ENCODE assay signal across 20 cellular contexts in the genomic region with DNA sequence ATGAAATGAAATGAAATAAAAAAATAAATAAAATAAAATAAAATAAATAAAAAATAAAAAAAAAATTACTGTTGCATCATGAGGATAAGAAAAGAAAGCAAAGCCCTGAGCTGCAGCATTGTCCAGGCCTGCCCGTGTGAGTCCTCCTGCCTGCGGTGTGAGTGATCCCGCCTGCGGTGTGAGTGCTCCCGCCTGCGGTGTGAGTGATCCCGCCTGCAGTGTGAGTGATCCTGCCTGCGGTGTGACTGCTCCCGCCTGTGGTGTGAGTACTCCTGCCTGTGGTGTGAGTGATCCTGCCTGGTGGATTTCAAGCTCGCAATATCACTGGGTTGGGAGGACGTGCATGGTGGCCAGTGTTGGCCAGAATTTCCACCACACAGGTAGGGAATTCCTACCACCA. TPM values are rescaled to one million over a fixed set of nuclear protein-coding genes. Genes with fewer than 3 reads are reported as not detected.
DNase-seq lines count a peak whose midpoint lies in the region; ATAC-seq, FAIRE-seq and TF ChIP-seq lines count a peak whose summit lies in the region.
"Had no signal": no experiment of that assay in that cellular context is flagged by ENCODE, and none has a peak within 500 bp of the region (broad histone marks: within the 10 kb centered on the region; RNA-seq: fewer than 3 reads in every experiment).

No MANE protein-coding gene starts in this region.

- H3K9ac ChIP-seq in kidney (ENCODE audit: low read length in 2 of 2) = no peak overlapping the region
- no peak overlapping the region for H3K9ac ChIP-seq in GM23248
- H3K9ac ChIP-seq: KMS-11 had no signal

- H3K9me2 ChIP-seq in GM23248 (ENCODE audit: insufficient read depth) = no peaks in the 10 kb centered on the region

- no peak overlapping the region for H3K4me3 Mint-ChIP-seq in activated CD8-positive, alpha-beta T cell treated with anti-CD3 and anti-CD28 coated beads, Interleukin-2, amount 10 ng/mL, durations not matched to agents 7 days and 5 days
- no peak overlapping the region for H3K4me3 Mint-ChIP-seq in stimulated activated effector memory CD8-positive, alpha-beta T cell treated with anti-CD3 and anti-CD28 coated beads, Interleukin-12 subunit alpha, Interleukin-12 subunit beta, amount 100 ng/mL, for 72 hours
- H3K4me3 Mint-ChIP-seq: CD8-positive, alpha-beta T cell; GM23338 had no signal

- FAIRE-seq in kidney (lab: Jason Lieb, UNC) = no peak
- FAIRE-seq: D721Med, G401.6, RCC 7860 had no signal

- intact Hi-C loops in Right ventricle myocardium superior (cut with DNase I) = no loop called here
- intact Hi-C loops in left cardiac atrium (cut with DNase I) = no loop called here
- intact Hi-C loops in kidney (cut with DNase I) = no loop called here

- H4K20me1 ChIP-seq in GM23248 (ENCODE audit: insufficient read depth) = no peaks in the 10 kb centered on the region

- TF ChIP-seq CTCF in kidney (IDR thresholded peaks at IDR 0.05; ENCODE audit: borderline replicate concordance, extremely low read depth, insufficient read depth) = no peak

- H3K4me1 ChIP-seq in kidney (ENCODE audit: control insufficient read depth in 1 of 2, insufficient read depth in 1 of 2, low read depth in 1 of 2, low read length in 2 of 2) (peaks cover 3 to 4% of the 10 kb centered on the region in 2 donors), GM23248 (ENCODE audit: insufficient read depth) (no peaks in the 10 kb centered on the region)

- no peak overlapping the region for H3K27ac ChIP-seq in kidney (ENCODE audit: low read depth in 2 of 2, low read length in 2 of 2)
- no peak overlapping the region for H3K27ac ChIP-seq in GM23248
- H3K27ac ChIP-seq: KMS-11 had no signal

- in situ Hi-C loops in GM23248 (cut with MboI) = no loop called here

- no peak overlapping the region for H3K4me3 ChIP-seq in kidney (ENCODE audit: low read length in 2 of 2)
- H3K4me3 ChIP-seq in GM23248 = no peak overlapping the region
- H3K4me3 ChIP-seq: GM23338, MG63 had no signal

- CTCF ChIA-PET in activated CD8-positive, alpha-beta T cell treated with anti-CD3 and anti-CD28 coated beads, Interleukin-2, amount 10 ng/mL, durations not matched to agents 7 days and 5 days (lab: Charles Lee) = interaction anchor here (0.7 to 5.5 kb wide), 6 partner anchors 15 to 103 kb away, joined by 3 to 43 read pairs (median 4); no protein-coding TSS in a partner anchor

- POLR2A ChIA-PET in activated CD8-positive, alpha-beta T cell treated with anti-CD3 and anti-CD28 coated beads, Interleukin-2, amount 10 ng/mL, durations not matched to agents 7 days and 5 days (lab: Charles Lee) = interaction anchor here (0.6 to 2.9 kb wide), 3 partner anchors 12 to 37 kb away, joined by 3 to 9 read pairs (median 3); no protein-coding TSS in a partner anchor

- peak overlapping the region; percentile 64 for H3K27ac Mint-ChIP-seq in activated CD8-positive, alpha-beta T cell treated with anti-CD3 and anti-CD28 coated beads, Interleukin-2, amount 10 ng/mL, durations not matched to agents 7 days and 5 days
- H3K27ac Mint-ChIP-seq in stimulated activated effector memory CD8-positive, alpha-beta T cell treated with anti-CD3 and anti-CD28 coated beads, Interleukin-12 subunit alpha, Interleukin-12 subunit beta, amount 100 ng/mL, for 72 hours = peak overlapping the region; percentile 43
- H3K27ac Mint-ChIP-seq: GM23338 had no signal

- no peaks in the 10 kb centered on the region for H3K27me3 ChIP-seq in GM23248 (replicated peaks; ENCODE audit: insufficient read depth)
- H3K27me3 ChIP-seq: MG63 had no signal

- H3K36me3 ChIP-seq in kidney (ENCODE audit: control insufficient read depth in 1 of 2, insufficient read depth in 2 of 2, low read length in 2 of 2) (no peaks in the 10 kb centered on the region), GM23248 (ENCODE audit: low read depth) (no peaks in the 10 kb centered on the region)
- H3K36me3 ChIP-seq: MG63 had no signal

- no peaks in the 10 kb centered on the region for H3F3A ChIP-seq in GM23248 (ENCODE audit: insufficient read depth)

- no peak overlapping the region for H2AFZ ChIP-seq in GM23248
- H2AFZ ChIP-seq: GM23338 had no signal

- H3K9me3 ChIP-seq in kidney (ENCODE audit: control insufficient read depth in 1 of 2, low read length in 2 of 2) = no peaks in the 10 kb centered on the region
- H3K9me3 ChIP-seq in GM23248 (ENCODE audit: low read depth) = no peaks in the 10 kb centered on the region
- H3K9me3 ChIP-seq: MG63 had no signal

- H3K4me1 Mint-ChIP-seq in activated CD8-positive, alpha-beta T cell treated with anti-CD3 and anti-CD28 coated beads, Interleukin-2, amount 10 ng/mL, durations not matched to agents 7 days and 5 days (ENCODE audit: low read depth) = peaks cover 15% of the 10 kb centered on the region
- H3K4me1 Mint-ChIP-seq in stimulated activated effector memory CD8-positive, alpha-beta T cell treated with anti-CD3 and anti-CD28 coated beads, Interleukin-12 subunit alpha, Interleukin-12 subunit beta, amount 100 ng/mL, for 72 hours = peaks cover 24% of the 10 kb centered on the region

- no peak overlapping the region for H3K4me2 ChIP-seq in GM23248 (ENCODE audit: unreplicated experiment)
- H3K4me2 ChIP-seq: GM23338, KMS-11 had no signal

- H3K36me3 Mint-ChIP-seq in activated CD8-positive, alpha-beta T cell treated with anti-CD3 and anti-CD28 coated beads, Interleukin-2, amount 10 ng/mL, durations not matched to agents 7 days and 5 days (ENCODE audit: low read depth) = peaks cover 66% of the 10 kb centered on the region
- peaks cover 98% of the 10 kb centered on the region for H3K36me3 Mint-ChIP-seq in stimulated activated effector memory CD8-positive, alpha-beta T cell treated with anti-CD3 and anti-CD28 coated beads, Interleukin-12 subunit alpha, Interleukin-12 subunit beta, amount 100 ng/mL, for 72 hours

- H3K9me3 Mint-ChIP-seq in activated CD8-positive, alpha-beta T cell treated with anti-CD3 and anti-CD28 coated beads, Interleukin-2, amount 10 ng/mL, durations not matched to agents 7 days and 5 days (ENCODE audit: insufficient read depth) = no peaks in the 10 kb centered on the region
- no peaks in the 10 kb centered on the region for H3K9me3 Mint-ChIP-seq in stimulated activated effector memory CD8-positive, alpha-beta T cell treated with anti-CD3 and anti-CD28 coated beads, Interleukin-12 subunit alpha, Interleukin-12 subunit beta, amount 100 ng/mL, for 72 hours
- H3K9me3 Mint-ChIP-seq: CD8-positive, alpha-beta T cell; GM23338 had no signal

- DNase-seq in Right ventricle myocardium superior = peak; percentile 32
- DNase-seq in left cardiac atrium = no peak
- DNase-seq in activated CD8-positive, alpha-beta T cell treated with anti-CD3 and anti-CD28 coated beads, Interleukin-2, amount 10 ng/mL, durations not matched to agents 7 days and 5 days = no peak
- peak; percentile 68 for DNase-seq in kidney
- DNase-seq in stimulated activated effector memory CD8-positive, alpha-beta T cell treated with anti-CD3 and anti-CD28 coated beads, Interleukin-12 subunit alpha, Interleukin-12 subunit beta, amount 100 ng/mL, for 72 hours (ENCODE audit: low spot score in 2 of 2) = no peak
- no peak for DNase-seq in GM23248
- no peak for DNase-seq in activated CD8-positive, alpha-beta memory T cell treated with anti-CD3 and anti-CD28 coated beads, Interleukin-2, amount 50 U/mL, for 48 hours
- DNase-seq: ACHN, DMS79 treated with DMSO at 0.1 percent for 48 hours, MG63, NCI-H1105, NCI-H2029, NCI-H510A treated with DMSO at 0.1 percent for 48 hours, SIG-M5 had no signal

- ATAC-seq in Right ventricle myocardium superior (ENCODE audit: poor library complexity) (no peak), left cardiac atrium (no peak)
- no peak for ATAC-seq in activated CD8-positive, alpha-beta T cell treated with anti-CD3 and anti-CD28 coated beads, Interleukin-2, amount 10 ng/mL, durations not matched to agents 7 days and 5 days
- no peak for ATAC-seq in stimulated activated effector memory CD8-positive, alpha-beta T cell treated with anti-CD3 and anti-CD28 coated beads, Interleukin-12 subunit alpha, Interleukin-12 subunit beta, amount 100 ng/mL, for 72 hours
- ATAC-seq: CD8-positive, alpha-beta T cell; GM23338 had no signal

- no peaks in the 10 kb centered on the region for H3K79me2 ChIP-seq in GM23248 (ENCODE audit: insufficient read depth)

- 80 to 88% methylated on average over 11 of the region's 11 CpGs for WGBS in GM23248 (ENCODE audit: low coverage in 1 of 2, low lambda C conversion rate in 2 of 2, missing lambda C conversion rate in 2 of 2), 2 experiments

- no peaks in the 10 kb centered on the region for H3K27me3 Mint-ChIP-seq in activated CD8-positive, alpha-beta T cell treated with anti-CD3 and anti-CD28 coated beads, Interleukin-2, amount 10 ng/mL, durations not matched to agents 7 days and 5 days (ENCODE audit: low read depth)

RNA-seq across cellular contexts. Expression of a gene that starts 22.4 kb away (rescaled TPM):
- total RNA-seq in Right ventricle myocardium superior (133 TPM), left cardiac atrium (100 to 1,000 TPM; 181 to 195 TPM), kidney (378 TPM)
- total RNA-seq in activated CD8-positive, alpha-beta T cell treated with anti-CD3 and anti-CD28 coated beads, Interleukin-2, amount 10 ng/mL, durations not matched to agents 7 days and 5 days = 10 to 100 TPM; 54.9 to 55.2 TPM
- polyA plus RNA-seq in kidney (ENCODE audit: insufficient read depth, low read depth, low replicate concordance) (187 TPM), GM23248 (2016; fragmentation: Nextera tagmentation; extraction: Ambion mirVana) (676 and 703 TPM in 2 replicates)
- total RNA-seq in GM23248 (2014; rRNA removed; shearing (Covaris generic)) = 680 and 814 TPM in 2 replicates

RNA-seq across cellular contexts. Expression of a gene that starts 24.8 kb away (rescaled TPM):
- 23.8 TPM for total RNA-seq in Right ventricle myocardium superior
- total RNA-seq in left cardiac atrium = 10 to 100 TPM; 31.5 to 70.7 TPM
- total RNA-seq in activated CD8-positive, alpha-beta T cell treated with anti-CD3 and anti-CD28 coated beads, Interleukin-2, amount 10 ng/mL, durations not matched to agents 7 days and 5 days = 100 to 1,000 TPM; 503 to 530 TPM
- 111 TPM for total RNA-seq in kidney
- polyA plus RNA-seq in kidney (ENCODE audit: insufficient read depth, low read depth, low replicate concordance) = 9.5 TPM
- 1.3 and 2.1 TPM in 2 replicates for total RNA-seq in GM23248 (2014; rRNA removed; shearing (Covaris generic))
- polyA plus RNA-seq in GM23248 (2016; fragmentation: Nextera tagmentation; extraction: Ambion mirVana) = 2.2 and 2.7 TPM in 2 replicates

RNA-seq across cellular contexts. Expression of a gene that starts 44.0 kb away (rescaled TPM):
- total RNA-seq in Right ventricle myocardium superior (77.4 TPM), left cardiac atrium (10 to 100 TPM; 26.1 to 28.6 TPM), kidney (27.1 TPM)
- total RNA-seq in activated CD8-positive, alpha-beta T cell treated with anti-CD3 and anti-CD28 coated beads, Interleukin-2, amount 10 ng/mL, durations not matched to agents 7 days and 5 days = 10 to 100 TPM; 56.6 to 60.4 TPM
- polyA plus RNA-seq in kidney (ENCODE audit: insufficient read depth, low read depth, low replicate concordance) (35.1 TPM), GM23248 (2016; fragmentation: Nextera tagmentation; extraction: Ambion mirVana) (34.4 and 35.8 TPM in 2 replicates)
- total RNA-seq in GM23248 (2014; rRNA removed; shearing (Covaris generic)) = 25.6 and 34.3 TPM in 2 replicates

Comparison
In these comparisons a context has a peak if more than half of its experiments do, and no peak if none do; other contexts are left out.
1. DNase-seq: peak in Right ventricle myocardium superior (single experiment) and kidney (single experiment); none in left cardiac atrium (single experiment), activated CD8-positive, alpha-beta T cell treated with anti-CD3 and anti-CD28 coated beads, Interleukin-2, amount 10 ng/mL, durations not matched to agents 7 days and 5 days (single experiment), stimulated activated effector memory CD8-positive, alpha-beta T cell treated with anti-CD3 and anti-CD28 coated beads, Interleukin-12 subunit alpha, Interleukin-12 subunit beta, amount 100 ng/mL, for 72 hours (0 of 2), GM23248 (single experiment) and activated CD8-positive, alpha-beta memory T cell treated with anti-CD3 and anti-CD28 coated beads, Interleukin-2, amount 50 U/mL, for 48 hours (single experiment).